Comparison of ENCODE assay signal across 2 cellular contexts in the genomic region with DNA sequence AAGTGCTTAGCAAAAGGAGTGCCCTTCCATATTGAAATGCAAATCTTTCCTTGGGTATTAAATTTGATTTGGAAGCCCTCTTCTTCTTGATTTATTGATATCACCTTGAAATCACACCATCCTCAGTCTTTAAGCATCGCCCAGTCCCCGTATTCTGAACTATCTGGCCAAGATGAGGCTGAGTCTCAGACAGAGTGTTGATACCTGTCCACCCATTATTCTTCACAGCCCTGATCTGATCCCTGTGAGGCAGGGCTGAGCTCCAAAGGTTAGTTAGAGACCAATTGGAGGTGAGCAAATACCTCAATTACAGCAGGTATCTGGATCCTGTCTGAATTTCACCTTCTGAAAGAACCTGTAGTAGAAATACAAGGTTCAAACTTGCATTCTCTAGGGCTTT.
TF ChIP-seq lines count a peak whose summit lies in the region.

No MANE protein-coding gene starts in this region.

TF ChIP-seq in GM23338, 12 proteins besides CTCF, POLR2A, EP300 and RAD21:
- TF ChIP-seq ZNF462 (CRISPR knock-in tag; IDR thresholded peaks at IDR 0.05) (no peak), EZH2 (IDR thresholded peaks at IDR 0.05; ENCODE audit: low read depth, unreplicated experiment) (no peak)
- TF ChIP-seq, protein P1, sequence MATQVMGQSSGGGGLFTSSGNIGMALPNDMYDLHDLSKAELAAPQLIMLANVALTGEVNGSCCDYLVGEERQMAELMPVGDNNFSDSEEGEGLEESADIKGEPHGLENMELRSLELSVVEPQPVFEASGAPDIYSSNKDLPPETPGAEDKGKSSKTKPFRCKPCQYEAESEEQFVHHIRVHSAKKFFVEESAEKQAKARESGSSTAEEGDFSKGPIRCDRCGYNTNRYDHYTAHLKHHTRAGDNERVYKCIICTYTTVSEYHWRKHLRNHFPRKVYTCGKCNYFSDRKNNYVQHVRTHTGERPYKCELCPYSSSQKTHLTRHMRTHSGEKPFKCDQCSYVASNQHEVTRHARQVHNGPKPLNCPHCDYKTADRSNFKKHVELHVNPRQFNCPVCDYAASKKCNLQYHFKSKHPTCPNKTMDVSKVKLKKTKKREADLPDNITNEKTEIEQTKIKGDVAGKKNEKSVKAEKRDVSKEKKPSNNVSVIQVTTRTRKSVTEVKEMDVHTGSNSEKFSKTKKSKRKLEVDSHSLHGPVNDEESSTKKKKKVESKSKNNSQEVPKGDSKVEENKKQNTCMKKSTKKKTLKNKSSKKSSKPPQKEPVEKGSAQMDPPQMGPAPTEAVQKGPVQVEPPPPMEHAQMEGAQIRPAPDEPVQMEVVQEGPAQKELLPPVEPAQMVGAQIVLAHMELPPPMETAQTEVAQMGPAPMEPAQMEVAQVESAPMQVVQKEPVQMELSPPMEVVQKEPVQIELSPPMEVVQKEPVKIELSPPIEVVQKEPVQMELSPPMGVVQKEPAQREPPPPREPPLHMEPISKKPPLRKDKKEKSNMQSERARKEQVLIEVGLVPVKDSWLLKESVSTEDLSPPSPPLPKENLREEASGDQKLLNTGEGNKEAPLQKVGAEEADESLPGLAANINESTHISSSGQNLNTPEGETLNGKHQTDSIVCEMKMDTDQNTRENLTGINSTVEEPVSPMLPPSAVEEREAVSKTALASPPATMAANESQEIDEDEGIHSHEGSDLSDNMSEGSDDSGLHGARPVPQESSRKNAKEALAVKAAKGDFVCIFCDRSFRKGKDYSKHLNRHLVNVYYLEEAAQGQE (IDR thresholded peaks at IDR 0.05; ENCODE audit: unreplicated experiment): no peak

TF ChIP-seq in H1, 55 proteins besides CTCF, POLR2A, EP300 and RAD21:
- no peak for TF ChIP-seq SIX5 (IDR thresholded peaks at IDR 0.05; ENCODE audit: low read depth, low read length)
- TF ChIP-seq EZH2 (IDR thresholded peaks at IDR 0.05; ENCODE audit: low read depth, low read length, severe bottlenecking): no peak
